In the genomic region with DNA sequence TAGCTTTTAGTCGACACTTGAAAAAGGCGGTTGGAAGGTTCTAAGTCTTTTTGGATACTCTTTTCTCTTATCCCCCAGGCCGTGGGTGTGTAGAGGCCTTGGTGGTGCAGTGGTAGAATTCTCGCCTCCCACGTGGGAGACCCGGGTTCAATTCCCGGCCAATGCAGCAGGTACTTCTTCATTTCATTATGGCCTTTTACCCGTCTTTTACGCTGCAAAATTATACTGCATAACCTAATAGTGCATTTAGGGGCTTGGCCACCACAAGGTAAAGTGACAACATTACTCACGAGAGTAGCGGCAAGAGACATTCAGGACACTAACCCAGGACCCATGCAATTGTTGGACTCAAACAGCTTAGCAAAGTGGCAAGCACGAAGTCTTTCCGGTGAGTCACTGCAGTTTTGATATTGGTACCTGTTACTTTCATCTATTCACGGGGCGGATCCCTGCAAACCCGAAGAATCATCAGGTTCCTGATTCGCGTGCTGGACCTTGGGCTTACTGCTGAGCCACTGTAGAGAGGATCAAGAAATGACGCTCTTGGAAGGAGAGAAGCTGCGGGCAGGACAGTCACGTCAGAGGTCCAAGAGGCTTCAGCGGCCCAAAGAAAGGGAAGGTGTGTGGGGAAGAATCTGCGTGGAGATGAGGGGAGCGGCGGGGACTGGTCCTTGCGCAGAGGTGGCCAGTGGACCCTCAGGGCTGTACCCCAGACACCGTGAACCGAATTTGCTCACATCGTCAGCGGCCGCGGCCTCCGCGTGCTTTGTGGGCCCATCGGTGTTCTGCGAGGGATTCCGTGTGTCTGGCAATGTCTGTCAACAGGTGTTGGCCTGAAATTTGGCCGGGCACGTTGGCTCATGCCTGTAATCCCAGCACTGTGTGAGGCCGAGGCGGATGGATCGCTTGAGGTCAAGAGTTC, we compare ENCODE assay signal across 1 cellular context.
TF ChIP-seq lines count a peak whose summit lies in the region.

No MANE protein-coding gene starts in this region.

TF ChIP-seq in HEK293, 187 proteins besides CTCF, POLR2A, EP300 and RAD21 (continued from another document):
- TF ChIP-seq, protein P1, sequence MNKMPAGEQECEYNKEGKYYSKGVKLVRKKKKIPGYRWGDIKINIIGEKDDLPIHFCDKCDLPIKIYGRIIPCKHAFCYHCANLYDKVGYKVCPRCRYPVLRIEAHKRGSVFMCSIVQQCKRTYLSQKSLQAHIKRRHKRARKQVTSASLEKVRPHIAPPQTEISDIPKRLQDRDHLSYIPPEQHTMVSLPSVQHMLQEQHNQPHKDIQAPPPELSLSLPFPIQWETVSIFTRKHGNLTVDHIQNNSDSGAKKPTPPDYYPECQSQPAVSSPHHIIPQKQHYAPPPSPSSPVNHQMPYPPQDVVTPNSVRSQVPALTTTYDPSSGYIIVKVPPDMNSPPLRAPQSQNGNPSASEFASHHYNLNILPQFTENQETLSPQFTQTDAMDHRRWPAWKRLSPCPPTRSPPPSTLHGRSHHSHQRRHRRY (tag by site-specific recombination; IDR thresholded peaks at IDR 0.05), result no peak
- TF ChIP-seq RBAK (tag by site-specific recombination; IDR thresholded peaks at IDR 0.05), result no peak
- TF ChIP-seq PRDM1 (tag by site-specific recombination; IDR thresholded peaks at IDR 0.05), result peak; percentile 80; the same call in 1 of the 2 replicates
- no peak for TF ChIP-seq ZNF175 (tag by site-specific recombination; IDR thresholded peaks at IDR 0.05)
- no peak for TF ChIP-seq ZNF341 (tag by site-specific recombination; IDR thresholded peaks at IDR 0.05; ENCODE audit: low read depth)
- TF ChIP-seq OSR2 (tag by site-specific recombination; IDR thresholded peaks at IDR 0.05), result peak; percentile 14; the same call in 1 of the 2 replicates
- no peak for TF ChIP-seq ZBTB11 (tag by site-specific recombination; conservative IDR thresholded peaks at IDR 0.05; ENCODE audit: low read depth)
- TF ChIP-seq ZNF558 (tag by site-specific recombination; IDR thresholded peaks at IDR 0.05), result peak; percentile 94
- 0 out of 2 replicates have a peak, but pooled peaks have one; percentile 52 for TF ChIP-seq ZNF391 (tag by site-specific recombination; IDR thresholded peaks at IDR 0.05; ENCODE audit: borderline replicate concordance, low read depth)
- no peak for TF ChIP-seq ZNF544 (tag by site-specific recombination; IDR thresholded peaks at IDR 0.05)
- TF ChIP-seq ZNF600 (tag by site-specific recombination; IDR thresholded peaks at IDR 0.05), result peak; percentile 93
- TF ChIP-seq, protein P2, sequence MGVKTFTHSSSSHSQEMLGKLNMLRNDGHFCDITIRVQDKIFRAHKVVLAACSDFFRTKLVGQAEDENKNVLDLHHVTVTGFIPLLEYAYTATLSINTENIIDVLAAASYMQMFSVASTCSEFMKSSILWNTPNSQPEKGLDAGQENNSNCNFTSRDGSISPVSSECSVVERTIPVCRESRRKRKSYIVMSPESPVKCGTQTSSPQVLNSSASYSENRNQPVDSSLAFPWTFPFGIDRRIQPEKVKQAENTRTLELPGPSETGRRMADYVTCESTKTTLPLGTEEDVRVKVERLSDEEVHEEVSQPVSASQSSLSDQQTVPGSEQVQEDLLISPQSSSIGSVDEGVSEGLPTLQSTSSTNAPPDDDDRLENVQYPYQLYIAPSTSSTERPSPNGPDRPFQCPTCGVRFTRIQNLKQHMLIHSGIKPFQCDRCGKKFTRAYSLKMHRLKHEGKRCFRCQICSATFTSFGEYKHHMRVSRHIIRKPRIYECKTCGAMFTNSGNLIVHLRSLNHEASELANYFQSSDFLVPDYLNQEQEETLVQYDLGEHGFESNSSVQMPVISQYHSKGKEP (tag by site-specific recombination; IDR thresholded peaks at IDR 0.05), result peak; percentile 97
- TF ChIP-seq ZNF776 (tag by site-specific recombination; IDR thresholded peaks at IDR 0.05; ENCODE audit: borderline replicate concordance), result no peak
- TF ChIP-seq ZNF768 (tag by site-specific recombination; IDR thresholded peaks at IDR 0.05), result no peak
- no peak for TF ChIP-seq ZNF138 (tag by site-specific recombination; IDR thresholded peaks at IDR 0.05; ENCODE audit: borderline replicate concordance)
- TF ChIP-seq INSM2 (tag by site-specific recombination; IDR thresholded peaks at IDR 0.05), result peak; percentile 62; the same call in 1 of the 2 replicates
- no peak for TF ChIP-seq ZNF510 (tag by site-specific recombination; IDR thresholded peaks at IDR 0.05; ENCODE audit: insufficient replicate concordance)
- no peak for TF ChIP-seq ZNF146 (tag by site-specific recombination; IDR thresholded peaks at IDR 0.05)
